19 cellular contexts compared by ENCODE assay signal in the genomic region with DNA sequence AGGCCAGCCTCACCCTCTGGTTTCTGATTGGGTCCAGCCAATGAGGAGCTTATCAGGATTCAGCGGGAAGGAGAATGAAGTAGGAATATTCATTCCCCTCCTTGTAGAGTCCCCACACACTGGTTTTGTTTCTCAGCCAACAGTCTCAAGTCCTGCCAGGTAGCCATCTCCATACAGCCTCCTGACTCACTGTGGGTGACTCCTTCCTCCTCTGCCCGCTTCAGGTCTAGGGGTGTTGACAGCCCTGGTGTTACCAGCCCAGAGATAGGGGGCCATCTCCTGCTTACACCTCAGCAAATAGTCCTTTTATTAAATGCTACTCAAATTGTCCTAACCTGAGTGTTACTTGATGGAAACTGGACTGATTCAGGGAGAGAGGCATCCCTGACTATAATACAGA. TPM values are rescaled to one million over a fixed set of nuclear protein-coding genes. Genes with fewer than 3 reads are reported as not detected.
"Had no signal": no experiment of that assay in that cellular context is flagged by ENCODE, and none has a peak within 500 bp of the region (broad histone marks: within the 10 kb centered on the region; RNA-seq: fewer than 3 reads in every experiment).

No MANE protein-coding gene starts in this region.

- H3K4me1 Mint-ChIP-seq: activated naive CD4-positive, alpha-beta T cell treated with anti-CD3 and anti-CD28 coated beads, Interleukin-2, amount 10 ng/mL, durations not matched to agents 7 days and 5 days had no signal

- H3K27me3 ChIP-seq: cardiac muscle cell, dorsolateral prefrontal cortex, upper lobe of left lung had no signal

- H3K27ac Mint-ChIP-seq: activated naive CD4-positive, alpha-beta T cell treated with anti-CD3 and anti-CD28 coated beads, Interleukin-2, amount 10 ng/mL, durations not matched to agents 7 days and 5 days; activated naive CD8-positive, alpha-beta T cell treated with anti-CD3 and anti-CD28 coated beads, Interleukin-2, amount 50 U/mL, for 24 hours; progenitor cell of endocrine pancreas had no signal

- H3K4me3 Mint-ChIP-seq: activated naive CD4-positive, alpha-beta T cell treated with anti-CD3 and anti-CD28 coated beads, Interleukin-2, amount 10 ng/mL, durations not matched to agents 7 days and 5 days; activated naive CD8-positive, alpha-beta T cell treated with anti-CD3 and anti-CD28 coated beads, Interleukin-2, amount 50 U/mL, for 24 hours had no signal

- H3K36me3 Mint-ChIP-seq: activated naive CD4-positive, alpha-beta T cell treated with anti-CD3 and anti-CD28 coated beads, Interleukin-2, amount 10 ng/mL, durations not matched to agents 7 days and 5 days had no signal

- DNase-seq: activated CD4-positive, alpha-beta T cell treated with anti-CD3 and anti-CD28 coated beads, Interleukin-2, amount 50 U/mL, for 1 hour; activated CD8-positive, alpha-beta memory T cell treated with anti-CD3 and anti-CD28 coated beads, Interleukin-2, amount 50 U/mL, for 4 hours; activated effector memory CD4-positive, alpha-beta T cell treated with Interleukin-2 at 50 U/mL for 16 hours; activated naive CD4-positive, alpha-beta T cell treated with anti-CD3 and anti-CD28 coated beads, Interleukin-2, amount 10 ng/mL, durations not matched to agents 7 days and 5 days; activated naive CD8-positive, alpha-beta T cell treated with anti-CD3 and anti-CD28 coated beads, Interleukin-2, amount 50 U/mL, for 24 hours; activated T-cell treated with anti-CD3 and anti-CD28 coated beads, Interleukin-2, amount 50 U/mL, for 48 hours; anterior cingulate cortex; foreskin fibroblast; hypothalamus; midbrain; upper lobe of left lung had no signal

- H3K9me3 ChIP-seq: upper lobe of left lung had no signal

- H3K9me3 Mint-ChIP-seq: activated naive CD4-positive, alpha-beta T cell treated with anti-CD3 and anti-CD28 coated beads, Interleukin-2, amount 10 ng/mL, durations not matched to agents 7 days and 5 days; activated naive CD8-positive, alpha-beta T cell treated with anti-CD3 and anti-CD28 coated beads, Interleukin-2, amount 50 U/mL, for 24 hours had no signal

- FAIRE-seq: kidney had no signal

- H3K4me3 ChIP-seq: cardiac muscle cell, dorsolateral prefrontal cortex, lung, upper lobe of left lung had no signal

- H3K27ac ChIP-seq: cardiac muscle cell, epithelial cell of prostate had no signal

- H3K36me3 ChIP-seq: cardiac muscle cell, upper lobe of left lung had no signal

RNA-seq across cellular contexts. Expression of a gene that starts 4.0 kb away (rescaled TPM):
- total RNA-seq: T-helper 1 cell treated with Interleukin-12 subunit alpha and Interleukin-12 subunit beta and Interleukin-4 antibody, amounts not matched to agents 30 ng/mL and 1 ng/mL, for 36 hours had no signal
- polyA plus RNA-seq: neural cell had no signal
